11 cellular contexts compared by ENCODE assay signal in genomic region chr18:36352384-36352783, GRCh38. TPM values are rescaled to one million over a fixed set of nuclear protein-coding genes. Genes with fewer than 3 reads are reported as not detected.
DNase-seq lines count a peak whose midpoint lies in the region; ATAC-seq and TF ChIP-seq lines count a peak whose summit lies in the region.
"Had no signal": no experiment of that assay in that cellular context is flagged by ENCODE, and none has a peak within 500 bp of the region (broad histone marks: within the 10 kb centered on the region; RNA-seq: fewer than 3 reads in every experiment).

No MANE protein-coding gene starts in this region.

- 29 to 42% (median 36%) methylated on average over 3 of the region's 3 CpGs for WGBS in adrenal gland, 4 donors
- WGBS in lower leg skin, 2 donors, result 20 to 36% methylated on average over 3 of the region's 3 CpGs

- no peaks in the 10 kb centered on the region for H3K9me3 Mint-ChIP-seq in CD4-positive, alpha-beta T cell

- H3K36me3 ChIP-seq in adrenal gland (replicated peaks in 1 of 2), result no peaks in the 10 kb centered on the region

- peaks cover 44% of the 10 kb centered on the region for H3K27me3 Mint-ChIP-seq in CD4-positive, alpha-beta T cell

- intact Hi-C loops in adrenal gland (cut with DNase I) (no loop called here), lower leg skin (cut with DNase I; ENCODE audit: low total_unique reads) (no loop called here)
- intact Hi-C loops in CD4-positive, alpha-beta T cell (cut with DNase I, micrococcal nuclease), result no loop called here

- no peaks in the 10 kb centered on the region for H3K9me3 ChIP-seq in adrenal gland (replicated peaks in 1 of 3)
- no peaks in the 10 kb centered on the region for H3K9me3 ChIP-seq in CD4-positive, alpha-beta T cell (ENCODE audit: control insufficient read depth, low read length)

- DNase-seq in A172 (ENCODE audit: low spot score) (peak; percentile 82), H4 (ENCODE audit: low spot score) (peak; percentile 89), adrenal gland (peak; percentile 43 to 69 (median 63)), hepatic stellate cell (ENCODE audit: low spot score) (peak; percentile 44), NCI-H82 treated with DMSO at 0.1 percent for 48 hours (lab: John Stamatoyannopoulos, UW; ENCODE audit: unreplicated experiment) (no peak), lower leg skin (ENCODE audit: low spot score in 2 of 2) (no peak)
- no peak for DNase-seq in CD4-positive, alpha-beta T cell

- TF ChIP-seq POLR2A in adrenal gland (IDR thresholded peaks at IDR 0.05) (no peak), lower leg skin (IDR thresholded peaks at IDR 0.05) (no peak)

- POLR2A ChIA-PET in CD4-positive, alpha-beta T cell (lab: Charles Lee), result no interaction called here

- ATAC-seq in GM18909 (IDR thresholded peaks at IDR 0.05; ENCODE audit: poor library complexity, unreplicated experiment), result no peak
- no peak for ATAC-seq in CD4-positive, alpha-beta T cell (ENCODE audit: poor library complexity)
- ATAC-seq: activated CD4-positive, CD25-positive, alpha-beta regulatory T cell treated with anti-CD3 and anti-CD28 coated beads, Interleukin-2, amount 50 U/mL, for 24 hours; activated naive CD4-positive, alpha-beta T cell treated with anti-CD3 and anti-CD28 coated beads, Interleukin-2, amount 50 U/mL, for 72 hours had no signal

- no peaks in the 10 kb centered on the region for H3K4me1 Mint-ChIP-seq in CD4-positive, alpha-beta T cell (ENCODE audit: low read depth)

- peaks cover 0 to 15% of the 10 kb centered on the region in 2 donors for H3K4me1 ChIP-seq in adrenal gland (replicated peaks in 1 of 2)

- H3K4me3 ChIP-seq in adrenal gland (no peak overlapping the region), lower leg skin (ENCODE audit: low read depth, poor library complexity, severe bottlenecking) (no peak overlapping the region)
- H3K4me3 ChIP-seq: K562 had no signal

- H3K36me3 Mint-ChIP-seq in CD4-positive, alpha-beta T cell (ENCODE audit: low read depth), result no peaks in the 10 kb centered on the region
- H3K36me3 Mint-ChIP-seq: activated naive CD4-positive, alpha-beta T cell treated with anti-CD3 and anti-CD28 coated beads, Interleukin-2, amount 50 U/mL, for 72 hours had no signal

- H3K27ac Mint-ChIP-seq in CD4-positive, alpha-beta T cell, result no peak overlapping the region
- H3K27ac Mint-ChIP-seq: activated naive CD4-positive, alpha-beta T cell treated with anti-CD3 and anti-CD28 coated beads, Interleukin-2, amount 50 U/mL, for 72 hours had no signal

- H3K27me3 ChIP-seq in adrenal gland, result no peaks in the 10 kb centered on the region
- H3K27me3 ChIP-seq in CD4-positive, alpha-beta T cell (ENCODE audit: control insufficient read depth, insufficient read depth, low read length), result peaks cover 4% of the 10 kb centered on the region

- TF ChIP-seq CTCF in adrenal gland (IDR thresholded peaks at IDR 0.05) (no peak), lower leg skin (IDR thresholded peaks at IDR 0.05) (no peak)
- TF ChIP-seq CTCF in CD4-positive, alpha-beta T cell (IDR thresholded peaks at IDR 0.05), result no peak

- H3K4me3 Mint-ChIP-seq in CD4-positive, alpha-beta T cell, result no peak overlapping the region

- CTCF ChIA-PET in CD4-positive, alpha-beta T cell (lab: Charles Lee), result no interaction called here

- H3K27ac ChIP-seq in adrenal gland, result no peak overlapping the region
- H3K27ac ChIP-seq in CD4-positive, alpha-beta T cell (ENCODE audit: low read depth, low read length), result no peak overlapping the region

RNA-seq across cellular contexts. Expression of gene FHOD3, which starts 54.9 kb away (rescaled TPM):
- total RNA-seq in A172 (2014; rRNA removed; shearing (Covaris generic)), result 13.0 and 19.3 TPM in 2 replicates
- 4.9 and 6.1 TPM in 2 replicates for total RNA-seq in H4 (2014; rRNA removed; shearing (Covaris generic))
- total RNA-seq in adrenal gland, result 10 to 100 TPM; 35.5 to 84.6 (median 46.8) TPM
- polyA plus RNA-seq in adrenal gland, result 10 to 100 TPM; 55.3 to 87.9 (median 68.7) TPM
- 10 to 100 TPM in 1 of 4 donors, 1 to 10 TPM in 3; 5.3 to 15.1 (median 7.8) TPM for total RNA-seq in lower leg skin
- not detected for total RNA-seq in CD4-positive, alpha-beta T cell
- total RNA-seq: activated naive CD4-positive, alpha-beta T cell treated with anti-CD3 and anti-CD28 coated beads, Interleukin-2, amount 50 U/mL, for 72 hours had no signal
- polyA plus RNA-seq: K562 had no signal

Comparison
In these comparisons a context has a peak if more than half of its experiments do, and no peak if none do; other contexts are left out.
1. DNase-seq: peak in A172 (single experiment), H4 (single experiment), adrenal gland (7 of 7) and hepatic stellate cell (single experiment); none in NCI-H82 treated with DMSO at 0.1 percent for 48 hours (single experiment), lower leg skin (0 of 2) and CD4-positive, alpha-beta T cell (0 of 10).